10 cellular contexts compared by ENCODE assay signal in the genomic region with DNA sequence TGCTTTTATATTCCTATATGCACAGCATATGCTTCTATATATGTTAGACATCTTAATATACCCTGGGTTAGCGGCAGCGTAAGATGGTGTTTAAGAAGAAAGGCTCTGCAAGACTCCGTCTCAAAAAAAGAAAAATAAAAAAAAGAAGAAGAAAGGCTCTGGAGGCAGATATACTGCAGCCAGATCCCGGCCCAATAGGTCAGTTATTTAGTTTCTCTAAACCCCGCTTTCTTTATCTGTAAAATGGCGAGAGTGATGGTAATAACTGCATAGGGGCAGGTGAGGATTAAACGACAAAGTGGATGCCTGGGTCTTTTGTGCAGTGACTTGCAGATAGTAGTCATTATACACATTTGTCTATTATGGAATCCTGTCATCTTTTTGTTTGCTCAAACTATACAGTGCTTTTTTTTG.
DNase-seq lines count a peak whose midpoint lies in the region; ATAC-seq and TF ChIP-seq lines count a peak whose summit lies in the region.
"Had no signal": no experiment of that assay in that cellular context is flagged by ENCODE, and none has a peak within 500 bp of the region (broad histone marks: within the 10 kb centered on the region; RNA-seq: fewer than 3 reads in every experiment).

No MANE protein-coding gene starts in this region.

- no peak overlapping the region for H3K9ac ChIP-seq in BLaER1
- H3K9ac ChIP-seq in Loucy (ENCODE audit: low read depth, low read length, poor library complexity, severe bottlenecking): no peak overlapping the region

- H2AFZ ChIP-seq in Loucy (ENCODE audit: low read length): no peak overlapping the region

- H3K27me3 ChIP-seq in BLaER1 (no peaks in the 10 kb centered on the region), Loucy (ENCODE audit: insufficient read depth, low read length, poor library complexity, severe bottlenecking) (no peaks in the 10 kb centered on the region), SJCRH30 (no peaks in the 10 kb centered on the region)

- peak overlapping the region; percentile 56; the same call in 1 of the 2 replicates for H3K4me2 ChIP-seq in BLaER1
- peak overlapping the region; percentile 1 for H3K4me2 ChIP-seq in Loucy (ENCODE audit: low read depth, low read length, poor library complexity, severe bottlenecking)

- H3K9me2 ChIP-seq in Loucy (replicated peaks; ENCODE audit: low read depth, low read length): no peaks in the 10 kb centered on the region

- DNase-seq in SJCRH30 (no peak), COLO829 (ENCODE audit: low spot score) (no peak)
- DNase-seq: IMR-90, SHP77 treated with DMSO at 0.1 percent for 48 hours had no signal

- H3K4me3 ChIP-seq in BLaER1: no peak overlapping the region
- H3K4me3 ChIP-seq in Loucy (ENCODE audit: low read length, poor library complexity, severe bottlenecking): no peak overlapping the region
- no peak overlapping the region for H3K4me3 ChIP-seq in SJCRH30
- H3K4me3 ChIP-seq in mesodermal cell (ENCODE audit: extremely low read depth, insufficient read depth, low read length, poor library complexity, severe bottlenecking): no peak overlapping the region

- H3K4me1 ChIP-seq in BLaER1: peaks cover 18% of the 10 kb centered on the region
- peaks cover 45% of the 10 kb centered on the region for H3K4me1 ChIP-seq in Loucy (ENCODE audit: insufficient read depth, low read length, poor library complexity, severe bottlenecking)
- H3K4me1 ChIP-seq in SJCRH30: peaks cover 14% of the 10 kb centered on the region; the same call in 1 of the 2 replicates
- H3K4me1 ChIP-seq in mesodermal cell (ENCODE audit: control insufficient read depth, insufficient read depth, low read length, poor library complexity, severe bottlenecking): peaks cover 21% of the 10 kb centered on the region
- H3K4me1 ChIP-seq: Caco-2 had no signal

- H3K9me3 ChIP-seq in BLaER1: peaks cover 8% of the 10 kb centered on the region; the same call in 1 of the 2 replicates
- H3K9me3 ChIP-seq in Loucy (ENCODE audit: insufficient read depth, low read depth, low read length): peaks cover 11% of the 10 kb centered on the region
- H3K9me3 ChIP-seq in SJCRH30 (replicated peaks): peaks cover 14% of the 10 kb centered on the region
- peaks cover 14% of the 10 kb centered on the region for H3K9me3 ChIP-seq in mesodermal cell (ENCODE audit: control insufficient read depth, low read length)
- H3K9me3 ChIP-seq: Caco-2 had no signal

- no peaks in the 10 kb centered on the region for H3K79me2 ChIP-seq in Loucy (ENCODE audit: insufficient read depth, low read length)

- WGBS in mesodermal cell (ENCODE audit: insufficient coverage in 2 of 2), 2 experiments: 93 to 100% methylated on average over 3 of the region's 7 CpGs

- H3K36me3 ChIP-seq in BLaER1: no peaks in the 10 kb centered on the region
- H3K36me3 ChIP-seq in Loucy (ENCODE audit: insufficient read depth, low read length): no peaks in the 10 kb centered on the region
- no peaks in the 10 kb centered on the region for H3K36me3 ChIP-seq in SJCRH30
- H3K36me3 ChIP-seq in mesodermal cell (ENCODE audit: control insufficient read depth, insufficient read depth, low read length): no peaks in the 10 kb centered on the region

- 0 out of 2 replicates have a peak, but pooled peaks cover 10% of the 10 kb centered on the region for H3F3A ChIP-seq in Loucy (ENCODE audit: low read depth)

- H3K27ac ChIP-seq in BLaER1 (no peak overlapping the region), SJCRH30 (peak overlapping the region; percentile 21; the same call in 1 of the 2 replicates), mesodermal cell (ENCODE audit: low read depth, low read length, severe bottlenecking) (peak overlapping the region; percentile 30)

- H4K20me1 ChIP-seq in BLaER1 (no peaks in the 10 kb centered on the region), Loucy (ENCODE audit: insufficient read depth, low read length, poor library complexity, severe bottlenecking) (no peaks in the 10 kb centered on the region)

- ATAC-seq in GM19324 (IDR thresholded peaks at IDR 0.05; ENCODE audit: low FRiP score, unreplicated experiment) (no peak), HG02852 (IDR thresholded peaks at IDR 0.05; ENCODE audit: unreplicated experiment) (no peak)

- no peak for TF ChIP-seq CTCF in Loucy (conservative IDR thresholded peaks at IDR 0.05; ENCODE audit: low read length)
